Comparison of ENCODE assay signal across 8 cellular contexts in the genomic region with DNA sequence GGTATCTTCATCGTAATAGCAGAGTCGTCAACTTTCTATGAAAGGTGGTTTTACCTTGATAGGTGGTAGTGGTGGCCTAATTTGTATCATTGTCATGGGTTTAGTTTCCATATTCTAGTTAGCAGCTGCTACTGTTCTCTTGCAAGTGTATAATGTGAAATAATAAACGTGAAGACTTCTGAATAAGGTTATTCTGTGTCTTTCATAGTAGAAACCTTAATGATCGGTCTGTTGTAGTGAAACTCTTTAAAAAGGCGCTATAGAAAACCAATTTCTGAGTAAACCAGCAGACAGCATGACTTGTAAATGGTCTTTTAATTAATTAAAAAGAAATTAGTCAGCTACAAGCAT. TPM values are rescaled to one million over a fixed set of nuclear protein-coding genes. Genes with fewer than 3 reads are reported as not detected.
DNase-seq lines count a peak whose midpoint lies in the region; ATAC-seq, FAIRE-seq and TF ChIP-seq lines count a peak whose summit lies in the region.

No MANE protein-coding gene starts in this region.

- WGBS in esophagus muscularis mucosa: 11% methylated on average over 5 of the region's 5 CpGs

- H3K27me3 ChIP-seq in DND-41 (ENCODE audit: insufficient read depth, low read length, poor library complexity): no peaks in the 10 kb centered on the region
- H3K27me3 ChIP-seq in esophagus muscularis mucosa: no peaks in the 10 kb centered on the region
- no peaks in the 10 kb centered on the region for H3K27me3 ChIP-seq in parathyroid adenoma (ENCODE audit: control insufficient read depth, insufficient read depth, low read length)

- H3K4me2 ChIP-seq in DND-41 (ENCODE audit: insufficient read depth, low read length): peak overlapping the region; percentile 64
- peak overlapping the region; percentile 82 for H3K4me2 ChIP-seq in parathyroid adenoma (ENCODE audit: low read length)

- CTCF ChIA-PET in RWPE1 (lab: Yijun Ruan, JAX): interaction anchor here (0.7 to 1.2 kb wide), 3 partner anchors 11 to 163 kb away, joined by 3 to 4 read pairs (median 4); partner anchors contain the start of gene PKN3

- peaks cover 31% of the 10 kb centered on the region for H4K20me1 ChIP-seq in DND-41 (ENCODE audit: insufficient read depth, low read length)

- intact Hi-C loops in esophagus muscularis mucosa (cut with DNase I): no loop called here

- FAIRE-seq in RCC 7860 (lab: Jason Lieb, UNC): no peak

- no peak for DNase-seq in DND-41
- no peak for DNase-seq in RWPE1 (ENCODE audit: low spot score)
- no peak for DNase-seq in esophagus muscularis mucosa (ENCODE audit: extremely low spot score)
- no peak for DNase-seq in RCC 7860 (ENCODE audit: low spot score)
- no peak for DNase-seq in NCI-H446 treated with DMSO at 0.1 percent for 48 hours (lab: John Stamatoyannopoulos, UW)
- no peak for DNase-seq in NCI-H2227 (lab: John Stamatoyannopoulos, UW; ENCODE audit: unreplicated experiment)

- no peaks in the 10 kb centered on the region for H3K9me3 ChIP-seq in DND-41 (ENCODE audit: insufficient read depth, low read length, severe bottlenecking)
- no peaks in the 10 kb centered on the region for H3K9me3 ChIP-seq in esophagus muscularis mucosa
- no peaks in the 10 kb centered on the region for H3K9me3 ChIP-seq in parathyroid adenoma (ENCODE audit: control insufficient read depth, low read length)

- H3K4me1 ChIP-seq in DND-41 (ENCODE audit: insufficient read depth, low read length) (peaks cover 46% of the 10 kb centered on the region), esophagus muscularis mucosa (peaks cover 18 to 31% (median 27%) of the 10 kb centered on the region in 4 donors), parathyroid adenoma (no peaks in the 10 kb centered on the region)

- peak overlapping the region; percentile 84 for H3K9ac ChIP-seq in DND-41 (ENCODE audit: low read depth, low read length)
- no peak overlapping the region for H3K9ac ChIP-seq in parathyroid adenoma

- H3K79me2 ChIP-seq in DND-41 (ENCODE audit: insufficient read depth, low read length): peaks cover 46% of the 10 kb centered on the region
- H3K79me2 ChIP-seq in parathyroid adenoma: peaks cover 5% of the 10 kb centered on the region

- TF ChIP-seq EP300 in esophagus muscularis mucosa (IDR thresholded peaks at IDR 0.05): no peak

- H3K4me3 ChIP-seq in DND-41 (ENCODE audit: low read depth in 1 of 2, low read length in 2 of 2): peak overlapping the region; percentile 79 to 88; a peak in 3 of 4 replicates
- H3K4me3 ChIP-seq in esophagus muscularis mucosa: peak overlapping the region; percentile 78 to 93 (median 90)
- peak overlapping the region; percentile 61 for H3K4me3 ChIP-seq in parathyroid adenoma (ENCODE audit: low read depth, low read length)

- ATAC-seq in DND-41 (ENCODE audit: insufficient read depth, low read depth) (no peak), GM21360 (IDR thresholded peaks at IDR 0.05; ENCODE audit: unreplicated experiment) (no peak)

- H3K27ac ChIP-seq in DND-41 (ENCODE audit: low read length) (peak overlapping the region; percentile 86), RWPE1 (peak overlapping the region; percentile 98), esophagus muscularis mucosa (replicated peaks in 1 of 4) (peak overlapping the region; percentile 72 to 98 (median 90)), parathyroid adenoma (peak overlapping the region; percentile 12)

- TF ChIP-seq POLR2A in esophagus muscularis mucosa (IDR thresholded peaks at IDR 0.05; ENCODE audit: low read depth): no peak

- no peak overlapping the region for H2AFZ ChIP-seq in DND-41 (ENCODE audit: low read depth, low read length)
- no peak overlapping the region for H2AFZ ChIP-seq in parathyroid adenoma

- TF ChIP-seq CTCF in DND-41 (IDR thresholded peaks at IDR 0.05; ENCODE audit: borderline replicate concordance, extremely low read depth, low read length, poor library complexity, severe bottlenecking) (no peak), RWPE1 (conservative IDR thresholded peaks at IDR 0.05; ENCODE audit: low read depth) (no peak), esophagus muscularis mucosa (IDR thresholded peaks at IDR 0.05) (no peak), parathyroid adenoma (IDR thresholded peaks at IDR 0.05) (no peak)

- POLR2A ChIA-PET in RWPE1 (lab: Yijun Ruan, JAX; ENCODE audit: low non-redundant PET): no interaction called here

- H3K36me3 ChIP-seq in DND-41 (ENCODE audit: insufficient read depth, low read length) (peaks cover 50% of the 10 kb centered on the region), esophagus muscularis mucosa (peaks cover 31 to 46% (median 44%) of the 10 kb centered on the region in 4 donors), parathyroid adenoma (ENCODE audit: control insufficient read depth, insufficient read depth, low read length) (no peaks in the 10 kb centered on the region)

RNA-seq across cellular contexts. Expression of gene SET, which starts 1.6 kb away (rescaled TPM):
- 100 to 1,000 TPM; 170 to 239 (median 205) TPM for total RNA-seq in esophagus muscularis mucosa

RNA-seq across cellular contexts. Expression of gene PKN3, which starts 11.6 kb away (rescaled TPM):
- 1 to 10 TPM; 4.0 to 10.0 (median 7.6) TPM for total RNA-seq in esophagus muscularis mucosa

RNA-seq across cellular contexts. Expression of gene ZDHHC12, which starts 33.3 kb away (rescaled TPM):
- 10 to 100 TPM; 23.3 to 35.7 (median 29.8) TPM for total RNA-seq in esophagus muscularis mucosa

RNA-seq across cellular contexts. Expression of gene DYNC2I2, which starts 34.0 kb away (rescaled TPM):
- 10 to 100 TPM; 27.8 to 54.8 (median 39.2) TPM for total RNA-seq in esophagus muscularis mucosa

Comparison
In these comparisons a context has a peak if more than half of its experiments do, and no peak if none do; other contexts are left out.
1. H3K27ac ChIP-seq: peak in every context shown above with its lines; median percentile 98 in RWPE1; 90 in esophagus muscularis mucosa; 86 in DND-41; 12 in parathyroid adenoma.